Comparison of ENCODE assay signal across 16 cellular contexts in the genomic region with DNA sequence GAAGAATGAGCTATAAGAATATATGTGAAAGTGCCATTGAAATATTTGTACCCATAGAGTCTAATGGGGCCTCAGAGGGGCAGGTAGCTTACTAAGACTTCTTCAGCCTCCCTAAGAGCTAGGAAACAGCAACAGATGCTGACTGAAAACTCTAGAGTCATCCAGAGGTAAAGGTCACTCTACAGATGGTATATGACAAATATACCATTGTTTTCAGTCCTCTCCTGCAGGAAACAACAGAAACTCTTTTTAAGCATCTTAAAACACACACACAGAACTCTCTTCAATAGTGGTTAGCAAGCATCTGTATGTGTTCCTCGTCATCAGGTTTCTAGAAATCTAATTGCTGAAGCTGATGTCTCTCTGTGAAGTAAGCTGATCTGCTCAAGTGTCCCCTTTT.
"Had no signal": no experiment of that assay in that cellular context is flagged by ENCODE, and none has a peak within 500 bp of the region (broad histone marks: within the 10 kb centered on the region; RNA-seq: fewer than 3 reads in every experiment).

No MANE protein-coding gene starts in this region.

- H3K27me3 Mint-ChIP-seq: activated CD4-positive, alpha-beta memory T cell treated with anti-CD3 and anti-CD28 coated beads for 36 hours; activated naive CD8-positive, alpha-beta T cell had no signal

- FAIRE-seq: islet of Langerhans had no signal

- H3K4me3 Mint-ChIP-seq: activated B cell treated with CpG ODN at 0.5 μM for 24 hours; activated CD4-positive, alpha-beta memory T cell treated with anti-CD3 and anti-CD28 coated beads for 36 hours; activated naive CD8-positive, alpha-beta T cell; activated T-helper 1 cell treated with anti-CD3 and anti-CD28 coated beads, Interleukin-12 subunit alpha, Interleukin-12 subunit beta, Interleukin-2, Interleukin-4 antibody, amounts not matched to agents 30 ng/mL and 10 ng/mL and 1 ng/mL, durations not matched to agents 14 hours and 24 hours and 36 hours; endodermal cell; nephron had no signal

- H3K27ac Mint-ChIP-seq: activated B cell treated with CpG ODN at 0.5 μM for 24 hours; activated CD4-positive, alpha-beta memory T cell treated with anti-CD3 and anti-CD28 coated beads for 36 hours; activated naive CD8-positive, alpha-beta T cell; activated T-helper 1 cell treated with anti-CD3 and anti-CD28 coated beads, Interleukin-12 subunit alpha, Interleukin-12 subunit beta, Interleukin-2, Interleukin-4 antibody, amounts not matched to agents 30 ng/mL and 10 ng/mL and 1 ng/mL, durations not matched to agents 14 hours and 24 hours and 36 hours; endodermal cell had no signal

- ATAC-seq: gastroesophageal sphincter; stimulated activated naive CD8-positive, alpha-beta T cell treated with anti-CD3 and anti-CD28 coated beads, Interleukin-15, Interleukin-2, amounts not matched to agents 100 U/mL and 50 U/mL, for 24 hours had no signal

- H3K9me3 ChIP-seq: colonic mucosa, gastroesophageal sphincter, heart left ventricle, thyroid gland had no signal

- H3K9me3 Mint-ChIP-seq: activated B cell treated with CpG ODN at 0.5 μM for 24 hours, endodermal cell had no signal

- H3K36me3 Mint-ChIP-seq: activated CD4-positive, alpha-beta memory T cell treated with anti-CD3 and anti-CD28 coated beads for 36 hours had no signal

- H3K4me1 Mint-ChIP-seq: activated B cell treated with CpG ODN at 0.5 μM for 24 hours had no signal

- DNase-seq: activated B cell treated with CpG ODN at 0.5 μM for 24 hours; activated CD4-positive, alpha-beta memory T cell treated with anti-CD3 and anti-CD28 coated beads for 36 hours; activated CD4-positive, alpha-beta T cell treated with anti-CD3 and anti-CD28 coated beads for 48 hours; activated gamma-delta T cell treated with Interleukin-2 at 50 U/mL for 16 hours; colonic mucosa; heart left ventricle; stimulated activated CD4-positive, alpha-beta T cell treated with anti-CD3 and anti-CD28 coated beads, Interleukin-12 subunit alpha, Interleukin-12 subunit beta, amount 100 ng/mL, for 4 hours; stimulated activated CD4-positive, alpha-beta T cell treated with anti-CD3 and anti-CD28 coated beads, Interleukin-4, amount 100 ng/mL, for 4 hours; stimulated activated naive CD8-positive, alpha-beta T cell treated with anti-CD3 and anti-CD28 coated beads, Interleukin-15, Interleukin-2, amounts not matched to agents 100 U/mL and 50 U/mL, for 24 hours had no signal
